ENCODE assay signal across 8 cellular contexts in the genomic region with DNA sequence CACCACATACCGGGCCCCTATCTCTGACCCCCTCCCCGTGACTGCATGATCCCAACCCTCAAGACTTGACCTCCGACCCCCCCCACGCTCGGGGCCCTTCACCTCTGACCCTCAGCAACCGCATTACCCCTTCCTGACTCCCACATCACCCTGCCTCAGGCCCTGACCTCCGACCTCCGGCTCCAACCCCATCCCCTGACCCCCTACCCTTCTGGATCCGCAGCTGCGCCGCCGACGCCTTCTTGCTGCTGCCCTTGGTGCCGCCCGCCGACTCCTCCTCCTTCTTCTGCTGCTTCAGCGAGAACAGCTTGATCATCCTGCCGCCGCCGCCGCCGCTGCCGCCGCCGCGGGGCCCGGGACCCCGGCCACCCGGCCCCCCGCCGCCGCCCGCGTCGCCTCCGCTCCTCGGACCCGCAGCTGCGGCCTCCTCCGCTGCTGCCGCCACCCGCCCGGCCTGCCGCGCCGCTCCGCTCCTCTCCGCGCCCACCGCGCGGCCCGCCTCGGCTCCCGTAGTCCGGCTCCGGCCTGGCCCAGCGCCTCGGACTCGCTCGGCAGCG. TPM values are rescaled to one million over a fixed set of nuclear protein-coding genes. Genes with fewer than 3 reads are reported as not detected.
DNase-seq lines count a peak whose midpoint lies in the region.

A gene (minus strand): TSS at position 546 of the 557 bp plus-strand sequence. CDS start 230 bp downstream, at position 316.

- no CpG with 5 or more reads among the region's 62 CpGs for WGBS in trophoblast cell (ENCODE audit: extremely low coverage, insufficient coverage, insufficient read length)

- peak within 1 kb of the TSS; percentile 98 for H2AK5ac ChIP-seq in trophoblast cell (ENCODE audit: low read length)

- peak within 1 kb of the TSS; percentile 99 for H3K27ac Mint-ChIP-seq in activated T-helper 2 cell treated with anti-CD3 and anti-CD28 coated beads, Interferon-gamma antibody, Interleukin-2, Interleukin-4, amounts not matched to agents 10 μg/mL and 5 μg/mL and 100 μg/mL, durations not matched to agents 14 hours and 24 hours and 36 hours

- intact Hi-C loops in activated T-helper 2 cell treated with anti-CD3 and anti-CD28 coated beads, Interferon-gamma antibody, Interleukin-2, Interleukin-4, amounts not matched to agents 10 μg/mL and 5 μg/mL and 100 μg/mL, durations not matched to agents 14 hours and 24 hours and 36 hours (cut with micrococcal nuclease): loop anchor here (1.0 kb wide), 1 partner anchor 44 kb away; no protein-coding TSS in a partner anchor

- no peaks in the 10 kb centered on the region for H3K27me3 Mint-ChIP-seq in activated T-helper 2 cell treated with anti-CD3 and anti-CD28 coated beads, Interferon-gamma antibody, Interleukin-2, Interleukin-4, amounts not matched to agents 10 μg/mL and 5 μg/mL and 100 μg/mL, durations not matched to agents 14 hours and 24 hours and 36 hours (ENCODE audit: low read depth)

- H3K4me2 ChIP-seq in trophoblast cell (ENCODE audit: low read length): peak within 1 kb of the TSS; percentile 92

- H3K9me3 Mint-ChIP-seq in activated T-helper 2 cell treated with anti-CD3 and anti-CD28 coated beads, Interferon-gamma antibody, Interleukin-2, Interleukin-4, amounts not matched to agents 10 μg/mL and 5 μg/mL and 100 μg/mL, durations not matched to agents 14 hours and 24 hours and 36 hours: no peaks in the 10 kb centered on the region

- H4K12ac ChIP-seq in trophoblast cell (ENCODE audit: low read depth, low read length): peak within 1 kb of the TSS; percentile 99

- peaks cover 44% of the 10 kb centered on the region for H3K4me1 Mint-ChIP-seq in activated T-helper 2 cell treated with anti-CD3 and anti-CD28 coated beads, Interferon-gamma antibody, Interleukin-2, Interleukin-4, amounts not matched to agents 10 μg/mL and 5 μg/mL and 100 μg/mL, durations not matched to agents 14 hours and 24 hours and 36 hours (ENCODE audit: low read depth)

- peaks cover 26% of the 10 kb centered on the region for H3K27me3 ChIP-seq in HUES48 (ENCODE audit: control insufficient read depth, insufficient read depth, low read length)
- H3K27me3 ChIP-seq in trophoblast cell (ENCODE audit: insufficient read depth, low read length): peaks cover 14% of the 10 kb centered on the region

- H3K36me3 ChIP-seq in ES-I3 (ENCODE audit: insufficient read depth, low read length): peaks cover 2% of the 10 kb centered on the region; the same call in 1 of the 2 replicates
- H3K36me3 ChIP-seq in HUES48 (ENCODE audit: control insufficient read depth, insufficient read depth, low read length): peaks cover 17% of the 10 kb centered on the region
- peaks cover 24% of the 10 kb centered on the region in 2 experiments for H3K36me3 ChIP-seq in trophoblast cell (ENCODE audit: control insufficient read depth in 1 of 2, insufficient read depth in 2 of 2, low read length in 2 of 2)

- peak within 1 kb of the TSS; percentile 100 for H3K14ac ChIP-seq in trophoblast cell (ENCODE audit: low read length)

- peaks cover 26% of the 10 kb centered on the region for H3K79me1 ChIP-seq in trophoblast cell (ENCODE audit: low read length)

- H4K8ac ChIP-seq in trophoblast cell (ENCODE audit: low read depth, low read length): peak within 1 kb of the TSS; percentile 99

- peak within 1 kb of the TSS; percentile 99 for H2BK5ac ChIP-seq in trophoblast cell (ENCODE audit: low read depth, low read length, poor library complexity)

- H2BK12ac ChIP-seq in trophoblast cell (ENCODE audit: low read length): no peak within 1 kb of the TSS

- peaks cover 4% of the 10 kb centered on the region; the same call in 1 of the 2 replicates for H3K4me1 ChIP-seq in ES-I3 (ENCODE audit: insufficient read depth, low read length)
- peaks cover 14% of the 10 kb centered on the region for H3K4me1 ChIP-seq in HUES48 (ENCODE audit: control insufficient read depth, insufficient read depth, low read length)
- peaks cover 27 to 42% of the 10 kb centered on the region in 2 experiments for H3K4me1 ChIP-seq in trophoblast cell (ENCODE audit: control insufficient read depth in 1 of 2, insufficient read depth in 2 of 2, low read length in 2 of 2)

- H4K91ac ChIP-seq in trophoblast cell (ENCODE audit: low read depth, low read length): peak within 1 kb of the TSS; percentile 99

- H3K79me2 ChIP-seq in trophoblast cell (ENCODE audit: control insufficient read depth, insufficient read depth, low read length, poor library complexity): peaks cover 27% of the 10 kb centered on the region

- H3K9ac ChIP-seq in ES-I3 (ENCODE audit: low read depth, low read length) (peak within 1 kb of the TSS; percentile 91), HUES48 (ENCODE audit: low read depth, low read length) (peak within 1 kb of the TSS; percentile 97), trophoblast cell (ENCODE audit: low read length) (peak within 1 kb of the TSS; percentile 99)

- peaks cover 53% of the 10 kb centered on the region for H3K36me3 Mint-ChIP-seq in activated T-helper 2 cell treated with anti-CD3 and anti-CD28 coated beads, Interferon-gamma antibody, Interleukin-2, Interleukin-4, amounts not matched to agents 10 μg/mL and 5 μg/mL and 100 μg/mL, durations not matched to agents 14 hours and 24 hours and 36 hours (ENCODE audit: low read depth)

- H3K9me3 ChIP-seq in ES-I3 (ENCODE audit: control insufficient read depth, insufficient read depth, low read length) (no peaks in the 10 kb centered on the region), HUES48 (ENCODE audit: control insufficient read depth, insufficient read depth, low read length) (no peaks in the 10 kb centered on the region), trophoblast cell (ENCODE audit: insufficient read depth, low read depth, low read length) (peaks cover 12% of the 10 kb centered on the region)

- peak within 1 kb of the TSS; percentile 97 for H2AFZ ChIP-seq in trophoblast cell (ENCODE audit: insufficient read depth, low read length, poor library complexity)

- H3K27ac ChIP-seq in HUES48 (ENCODE audit: low read depth, low read length) (peak within 1 kb of the TSS; percentile 100), trophoblast cell (ENCODE audit: low read depth, low read length) (peak within 1 kb of the TSS; percentile 100)

- peak within 1 kb of the TSS; percentile 100 for H3K18ac ChIP-seq in trophoblast cell (ENCODE audit: low read length)

- H3K4me3 Mint-ChIP-seq in activated T-helper 2 cell treated with anti-CD3 and anti-CD28 coated beads, Interferon-gamma antibody, Interleukin-2, Interleukin-4, amounts not matched to agents 10 μg/mL and 5 μg/mL and 100 μg/mL, durations not matched to agents 14 hours and 24 hours and 36 hours (ENCODE audit: low read depth): peak within 1 kb of the TSS; percentile 94

- H3K23ac ChIP-seq in trophoblast cell (ENCODE audit: low read length): no peak within 1 kb of the TSS

- no peak for DNase-seq in activated T-helper 2 cell treated with anti-CD3 and anti-CD28 coated beads, Interferon-gamma antibody, Interleukin-2, Interleukin-4, amounts not matched to agents 10 μg/mL and 5 μg/mL and 100 μg/mL, durations not matched to agents 14 hours and 24 hours and 36 hours (ENCODE audit: low spot score)
- no peak for DNase-seq in glomerular endothelial cell (ENCODE audit: extremely low read depth, low read depth, low spot score)
- peak in 1 of 2 donors; percentile 59 for DNase-seq in trophoblast cell
- DNase-seq in hepatic stellate cell (ENCODE audit: low spot score): no peak
- no peak for DNase-seq in AG08395 (ENCODE audit: low spot score)
- DNase-seq in epidermal melanocyte (ENCODE audit: insufficient read length, low spot score): no peak

- H3K4ac ChIP-seq in trophoblast cell (ENCODE audit: low read depth, low read length): peak within 1 kb of the TSS; percentile 97

- H3K4me3 ChIP-seq in HUES48 (ENCODE audit: low read depth, low read length) (peak within 1 kb of the TSS; percentile 93), trophoblast cell (ENCODE audit: low read depth, low read length) (peak within 1 kb of the TSS; percentile 89)

- peak within 1 kb of the TSS; percentile 96 for H2BK120ac ChIP-seq in trophoblast cell (ENCODE audit: insufficient read depth, low read length, poor library complexity)

RNA-seq across cellular contexts. Expression of the gene that starts here (rescaled TPM):
- 133 and 142 TPM in 2 replicates for total RNA-seq in activated T-helper 2 cell treated with anti-CD3 and anti-CD28 coated beads, Interferon-gamma antibody, Interleukin-2, Interleukin-4, amounts not matched to agents 10 μg/mL and 5 μg/mL and 100 μg/mL, durations not matched to agents 14 hours and 24 hours and 36 hours
- 34.7 and 60.8 TPM in 2 replicates for total RNA-seq in glomerular endothelial cell
- 98.2 and 99.0 TPM in 2 replicates for polyA plus RNA-seq in trophoblast cell (2013)
